ENCODE assay signal across 20 cellular contexts in genomic region chr2:69047625-69048145, GRCh38. TPM values are rescaled to one million over a fixed set of nuclear protein-coding genes. Genes with fewer than 3 reads are reported as not detected.
A peak's percentile ranks its signal among the peaks of the same experiment; 100 is the strongest.
DNase-seq lines count a peak whose midpoint lies in the region; ATAC-seq and TF ChIP-seq lines count a peak whose summit lies in the region.
"Had no signal": no experiment of that assay in that cellular context is flagged by ENCODE, and none has a peak within 500 bp of the region (broad histone marks: within the 10 kb centered on the region; RNA-seq: fewer than 3 reads in every experiment).

No MANE protein-coding gene starts in this region.

- H3K9me3 ChIP-seq in ascending aorta: no peaks in the 10 kb centered on the region
- no peaks in the 10 kb centered on the region for H3K9me3 ChIP-seq in right lobe of liver
- no peaks in the 10 kb centered on the region for H3K9me3 ChIP-seq in thoracic aorta
- H3K9me3 ChIP-seq: BLaER1 treated with 17β-estradiol and CSF1 and Interleukin-3, amounts not matched to agents 10 nM and 100 nM had no signal

- H3K27me3 Mint-ChIP-seq in activated CD4-positive, alpha-beta T cell treated with anti-CD3 and anti-CD28 coated beads, Interleukin-2, amount 10 ng/mL, durations not matched to agents 24 days and 14 days: peaks cover 49% of the 10 kb centered on the region
- H3K27me3 Mint-ChIP-seq: IgD-negative memory B cell had no signal

- H3K9me3 Mint-ChIP-seq in activated CD4-positive, alpha-beta T cell treated with anti-CD3 and anti-CD28 coated beads, Interleukin-2, amount 10 ng/mL, durations not matched to agents 24 days and 14 days: no peaks in the 10 kb centered on the region
- H3K9me3 Mint-ChIP-seq: CD8-positive, alpha-beta memory T cell; H9; IgD-negative memory B cell had no signal

- ATAC-seq in right lobe of liver (peak in 3 of 4 donors; percentile 52 to 82 (median 63)), thoracic aorta (ENCODE audit: insufficient number of reproducible peaks, low FRiP score, low read depth) (no peak), HG03342 (IDR thresholded peaks at IDR 0.05; ENCODE audit: unreplicated experiment) (no peak)

- peaks cover 3 to 13% of the 10 kb centered on the region in 2 donors for H3K36me3 ChIP-seq in ascending aorta
- H3K36me3 ChIP-seq in right lobe of liver: no peaks in the 10 kb centered on the region
- no peaks in the 10 kb centered on the region for H3K36me3 ChIP-seq in thoracic aorta
- H3K36me3 ChIP-seq: BLaER1 treated with 17β-estradiol and CSF1 and Interleukin-3, amounts not matched to agents 10 nM and 100 nM had no signal

- WGBS in right lobe of liver (ENCODE audit: insufficient coverage, low coverage, low lambda C conversion rate, missing lambda C conversion rate): 8% methylated on average over 1 of the region's 1 CpG

- TF ChIP-seq POLR2A in right lobe of liver (IDR thresholded peaks at IDR 0.05): no peak

- TF ChIP-seq CTCF in ascending aorta (IDR thresholded peaks at IDR 0.05) (no peak), right lobe of liver (IDR thresholded peaks at IDR 0.05) (no peak), thoracic aorta (IDR thresholded peaks at IDR 0.05) (no peak)

- no peaks in the 10 kb centered on the region for H3K4me1 Mint-ChIP-seq in activated CD4-positive, alpha-beta T cell treated with anti-CD3 and anti-CD28 coated beads, Interleukin-2, amount 10 ng/mL, durations not matched to agents 24 days and 14 days
- H3K4me1 Mint-ChIP-seq: B cell; CD8-positive, alpha-beta memory T cell; H9; IgD-negative memory B cell had no signal

- H3K27me3 ChIP-seq in ascending aorta (no peaks in the 10 kb centered on the region), right lobe of liver (no peaks in the 10 kb centered on the region), thoracic aorta (replicated peaks; ENCODE audit: insufficient read depth) (no peaks in the 10 kb centered on the region)
- H3K27me3 ChIP-seq: BLaER1 treated with 17β-estradiol and CSF1 and Interleukin-3, amounts not matched to agents 10 nM and 100 nM had no signal

- peak; percentile 30 for DNase-seq in activated CD4-positive, alpha-beta T cell treated with anti-CD3 and anti-CD28 coated beads, Interleukin-2, amount 10 ng/mL, durations not matched to agents 24 days and 14 days
- no peak for DNase-seq in activated CD4-positive, alpha-beta T cell treated with anti-CD3 and anti-CD28 coated beads, Interleukin-2, amount 50 U/mL, for 48 hours
- DNase-seq in ascending aorta (ENCODE audit: low spot score in 2 of 2): no peak
- no peak for DNase-seq in right lobe of liver
- DNase-seq in thoracic aorta (ENCODE audit: low spot score): no peak
- DNase-seq in DMS79 (lab: John Stamatoyannopoulos, UW): no peak
- DNase-seq in NCI-H82 treated with DMSO at 0.1 percent for 48 hours (lab: John Stamatoyannopoulos, UW; ENCODE audit: unreplicated experiment): no peak
- DNase-seq: CD8-positive, alpha-beta memory T cell; COR-L47; DMS 273 treated with DMSO at 0.1 percent for 48 hours; DMS53; GOT3; H9; KBM-7 had no signal

- H3K4me1 ChIP-seq in ascending aorta (peaks cover 2 to 18% of the 10 kb centered on the region in 2 donors), right lobe of liver (peaks cover 0 to 25% (median 0%) of the 10 kb centered on the region in 4 donors), thoracic aorta (ENCODE audit: control insufficient read depth in 1 of 2, low read depth in 2 of 2) (peaks cover 12 to 41% of the 10 kb centered on the region in 2 donors)
- H3K4me1 ChIP-seq: BLaER1 treated with 17β-estradiol and CSF1 and Interleukin-3, amounts not matched to agents 10 nM and 100 nM had no signal

- H3K27ac Mint-ChIP-seq in activated CD4-positive, alpha-beta T cell treated with anti-CD3 and anti-CD28 coated beads, Interleukin-2, amount 10 ng/mL, durations not matched to agents 24 days and 14 days: no peak overlapping the region
- H3K27ac Mint-ChIP-seq: B cell; CD8-positive, alpha-beta memory T cell; H9; IgD-negative memory B cell had no signal

- no peak overlapping the region for H3K4me3 ChIP-seq in ascending aorta
- H3K4me3 ChIP-seq in right lobe of liver: no peak overlapping the region
- H3K4me3 ChIP-seq in thoracic aorta: no peak overlapping the region
- H3K4me3 ChIP-seq: BLaER1 treated with 17β-estradiol and CSF1 and Interleukin-3, amounts not matched to agents 10 nM and 100 nM had no signal

- intact Hi-C loops in activated CD4-positive, alpha-beta T cell treated with anti-CD3 and anti-CD28 coated beads, Interleukin-2, amount 10 ng/mL, durations not matched to agents 24 days and 14 days (cut with micrococcal nuclease): no loop called here
- intact Hi-C loops in ascending aorta (cut with DNase I): no loop called here
- intact Hi-C loops in right lobe of liver (cut with DNase I): no loop called here

- no peaks in the 10 kb centered on the region for H3K36me3 Mint-ChIP-seq in activated CD4-positive, alpha-beta T cell treated with anti-CD3 and anti-CD28 coated beads, Interleukin-2, amount 10 ng/mL, durations not matched to agents 24 days and 14 days (ENCODE audit: low read depth)
- H3K36me3 Mint-ChIP-seq: IgD-negative memory B cell had no signal

- H3K27ac ChIP-seq in ascending aorta (peak overlapping the region; percentile 63 to 67), right lobe of liver (no peak overlapping the region), thoracic aorta (peak overlapping the region; percentile 18 to 35)
- H3K27ac ChIP-seq: 22Rv1; BLaER1 treated with 17β-estradiol and CSF1 and Interleukin-3, amounts not matched to agents 10 nM and 100 nM; HL-60 had no signal

- H3K4me3 Mint-ChIP-seq in activated CD4-positive, alpha-beta T cell treated with anti-CD3 and anti-CD28 coated beads, Interleukin-2, amount 10 ng/mL, durations not matched to agents 24 days and 14 days: no peak overlapping the region
- H3K4me3 Mint-ChIP-seq: B cell; CD8-positive, alpha-beta memory T cell; H9; IgD-negative memory B cell had no signal

RNA-seq across cellular contexts. Expression of gene ANTXR1, which starts 34.7 kb away (rescaled TPM):
- 0.09 TPM in 1 of 2 replicates, not detected in the other for total RNA-seq in activated CD4-positive, alpha-beta T cell treated with anti-CD3 and anti-CD28 coated beads, Interleukin-2, amount 10 ng/mL, durations not matched to agents 24 days and 14 days
- total RNA-seq in ascending aorta (90.3 TPM), right lobe of liver (1 to 10 TPM; 1.1 to 4.1 (median 2.9) TPM), thoracic aorta (100 to 1,000 TPM; 253 to 313 TPM)
- total RNA-seq: B cell had no signal

Comparison
In these comparisons a context has a peak if more than half of its experiments do, and no peak if none do; other contexts are left out.
1. H3K27ac ChIP-seq: peak in ascending aorta (2 of 2) and thoracic aorta (2 of 2); none in right lobe of liver (0 of 3).
2. ATAC-seq: peak in right lobe of liver (3 of 4); none in thoracic aorta (single experiment) and HG03342 (single experiment).
3. RNA of gene ANTXR1, which starts 34.7 kb away (total RNA-seq): 253 to 313 TPM in thoracic aorta and 90.3 TPM in ascending aorta (single experiment); 1.1 to 4.1 TPM in right lobe of liver and 0.09 TPM in activated CD4-positive, alpha-beta T cell treated with anti-CD3 and anti-CD28 coated beads, Interleukin-2, amount 10 ng/mL, durations not matched to agents 24 days and 14 days; every median in the first group is over 10 times any median in the second.